9 cellular contexts compared by ENCODE assay signal in genomic region chr7:11228515-11228914, GRCh38.
DNase-seq lines count a peak whose midpoint lies in the region; ATAC-seq and TF ChIP-seq lines count a peak whose summit lies in the region.
"Had no signal": no experiment of that assay in that cellular context is flagged by ENCODE, and none has a peak within 500 bp of the region (broad histone marks: within the 10 kb centered on the region; RNA-seq: fewer than 3 reads in every experiment).

No MANE protein-coding gene starts in this region.

- H2AFZ ChIP-seq in GM23338 = peak overlapping the region; percentile 19; the same call in 1 of the 2 replicates

- no peak overlapping the region for H3K4me3 ChIP-seq in GM23338

- H3K27ac ChIP-seq in GM23338 (ENCODE audit: low read depth) (no peak overlapping the region), RWPE1 (no peak overlapping the region)

- no peaks in the 10 kb centered on the region for H3K9me3 Mint-ChIP-seq in GM23338
- no peaks in the 10 kb centered on the region for H3K9me3 Mint-ChIP-seq in activated T-cell treated with anti-CD3 and anti-CD28 coated beads, Interleukin-2, amount 50 U/mL, for 72 hours
- H3K9me3 Mint-ChIP-seq in progenitor cell of endocrine pancreas (ENCODE audit: low read depth) = no peaks in the 10 kb centered on the region
- H3K9me3 Mint-ChIP-seq: nephron progenitor cell had no signal

- H4K20me1 ChIP-seq in GM23338 (replicated peaks; ENCODE audit: insufficient read depth) = no peaks in the 10 kb centered on the region

- H3K4me1 ChIP-seq in GM23338 (ENCODE audit: insufficient read depth) = peaks cover under 1% of the 10 kb centered on the region; the same call in 1 of the 2 replicates

- no peaks in the 10 kb centered on the region for H3K79me2 ChIP-seq in GM23338 (replicated peaks; ENCODE audit: insufficient read depth)

- no peaks in the 10 kb centered on the region for H3K36me3 ChIP-seq in GM23338 (ENCODE audit: insufficient read depth)

- no peak for ATAC-seq in GM23338
- ATAC-seq in activated T-cell treated with anti-CD3 and anti-CD28 coated beads, Interleukin-2, amount 50 U/mL, for 72 hours (replicated peaks in 1 of 2) = no peak

- DNase-seq in GM23338 (ENCODE audit: low spot score) (no peak), NCI-H2107 treated with DMSO at 0.1 percent for 48 hours (lab: John Stamatoyannopoulos, UW; ENCODE audit: unreplicated experiment) (peak; percentile 15), fibroblast of gingiva (ENCODE audit: low read depth) (peak; percentile 77), pons (ENCODE audit: low spot score) (peak; percentile 30), RWPE1 (ENCODE audit: low spot score) (no peak), progenitor cell of endocrine pancreas (ENCODE audit: low spot score, unreplicated experiment) (no peak), HK-2 (ENCODE audit: unreplicated experiment) (no peak)
- DNase-seq in activated T-cell treated with anti-CD3 and anti-CD28 coated beads, Interleukin-2, amount 50 U/mL, for 72 hours = no peak
- DNase-seq: nephron progenitor cell had no signal

- H3K9me2 ChIP-seq in GM23338 (ENCODE audit: insufficient read depth) = peaks cover 4% of the 10 kb centered on the region; the same call in 1 of the 2 replicates

- no peak overlapping the region for H3K27ac Mint-ChIP-seq in GM23338
- no peak overlapping the region for H3K27ac Mint-ChIP-seq in activated T-cell treated with anti-CD3 and anti-CD28 coated beads, Interleukin-2, amount 50 U/mL, for 72 hours
- H3K27ac Mint-ChIP-seq in progenitor cell of endocrine pancreas = no peak overlapping the region
- H3K27ac Mint-ChIP-seq: nephron progenitor cell had no signal

- no peaks in the 10 kb centered on the region for H3K27me3 ChIP-seq in GM23338 (ENCODE audit: insufficient read depth)

- no peaks in the 10 kb centered on the region for H3F3A ChIP-seq in GM23338 (replicated peaks; ENCODE audit: low read depth)

- H3K4me3 Mint-ChIP-seq in GM23338 (no peak overlapping the region), progenitor cell of endocrine pancreas (ENCODE audit: low read depth) (no peak overlapping the region)
- H3K4me3 Mint-ChIP-seq in activated T-cell treated with anti-CD3 and anti-CD28 coated beads, Interleukin-2, amount 50 U/mL, for 72 hours = no peak overlapping the region
- H3K4me3 Mint-ChIP-seq: nephron progenitor cell had no signal

- POLR2A ChIA-PET in RWPE1 (lab: Yijun Ruan, JAX; ENCODE audit: low non-redundant PET) = no interaction called here

- H3K4me1 Mint-ChIP-seq in GM23338 = peaks cover 19% of the 10 kb centered on the region
- no peaks in the 10 kb centered on the region for H3K4me1 Mint-ChIP-seq in activated T-cell treated with anti-CD3 and anti-CD28 coated beads, Interleukin-2, amount 50 U/mL, for 72 hours (ENCODE audit: low read depth)
- H3K4me1 Mint-ChIP-seq in progenitor cell of endocrine pancreas (ENCODE audit: low read depth) = peaks cover 1% of the 10 kb centered on the region

- no peak overlapping the region for H3K4me2 ChIP-seq in GM23338

- TF ChIP-seq CTCF in GM23338 (conservative IDR thresholded peaks at IDR 0.05; ENCODE audit: low read depth in 2 of 2) (no peak), RWPE1 (conservative IDR thresholded peaks at IDR 0.05; ENCODE audit: low read depth) (no peak), progenitor cell of endocrine pancreas (IDR thresholded peaks at IDR 0.05; ENCODE audit: unreplicated experiment) (no peak)

- CTCF ChIA-PET in RWPE1 (lab: Yijun Ruan, JAX) = interaction anchor here (0.7 to 2.0 kb wide), 2 partner anchors 12 to 17 kb away, joined by 3 to 5 read pairs; no protein-coding TSS in a partner anchor

- H3K36me3 Mint-ChIP-seq in GM23338 (ENCODE audit: low read depth) (no peaks in the 10 kb centered on the region), progenitor cell of endocrine pancreas (ENCODE audit: insufficient read depth) (no peaks in the 10 kb centered on the region)
- no peaks in the 10 kb centered on the region for H3K36me3 Mint-ChIP-seq in activated T-cell treated with anti-CD3 and anti-CD28 coated beads, Interleukin-2, amount 50 U/mL, for 72 hours (ENCODE audit: insufficient read depth in 2 of 2)

- H3K27me3 Mint-ChIP-seq in GM23338 (ENCODE audit: insufficient read depth, low read depth, poor library complexity) = peaks cover 10% of the 10 kb centered on the region
- H3K27me3 Mint-ChIP-seq in activated T-cell treated with anti-CD3 and anti-CD28 coated beads, Interleukin-2, amount 50 U/mL, for 72 hours (ENCODE audit: low read depth) = peaks cover 8% of the 10 kb centered on the region
- H3K27me3 Mint-ChIP-seq in progenitor cell of endocrine pancreas = no peaks in the 10 kb centered on the region

TF ChIP-seq in GM23338, 12 proteins besides CTCF, POLR2A, EP300 and RAD21:
- no peak for TF ChIP-seq CREB1 (CRISPR knock-in tag; IDR thresholded peaks at IDR 0.05; ENCODE audit: low read depth)
- no peak for TF ChIP-seq ZNF114 (CRISPR knock-in tag; IDR thresholded peaks at IDR 0.05)
- TF ChIP-seq, protein P1, sequence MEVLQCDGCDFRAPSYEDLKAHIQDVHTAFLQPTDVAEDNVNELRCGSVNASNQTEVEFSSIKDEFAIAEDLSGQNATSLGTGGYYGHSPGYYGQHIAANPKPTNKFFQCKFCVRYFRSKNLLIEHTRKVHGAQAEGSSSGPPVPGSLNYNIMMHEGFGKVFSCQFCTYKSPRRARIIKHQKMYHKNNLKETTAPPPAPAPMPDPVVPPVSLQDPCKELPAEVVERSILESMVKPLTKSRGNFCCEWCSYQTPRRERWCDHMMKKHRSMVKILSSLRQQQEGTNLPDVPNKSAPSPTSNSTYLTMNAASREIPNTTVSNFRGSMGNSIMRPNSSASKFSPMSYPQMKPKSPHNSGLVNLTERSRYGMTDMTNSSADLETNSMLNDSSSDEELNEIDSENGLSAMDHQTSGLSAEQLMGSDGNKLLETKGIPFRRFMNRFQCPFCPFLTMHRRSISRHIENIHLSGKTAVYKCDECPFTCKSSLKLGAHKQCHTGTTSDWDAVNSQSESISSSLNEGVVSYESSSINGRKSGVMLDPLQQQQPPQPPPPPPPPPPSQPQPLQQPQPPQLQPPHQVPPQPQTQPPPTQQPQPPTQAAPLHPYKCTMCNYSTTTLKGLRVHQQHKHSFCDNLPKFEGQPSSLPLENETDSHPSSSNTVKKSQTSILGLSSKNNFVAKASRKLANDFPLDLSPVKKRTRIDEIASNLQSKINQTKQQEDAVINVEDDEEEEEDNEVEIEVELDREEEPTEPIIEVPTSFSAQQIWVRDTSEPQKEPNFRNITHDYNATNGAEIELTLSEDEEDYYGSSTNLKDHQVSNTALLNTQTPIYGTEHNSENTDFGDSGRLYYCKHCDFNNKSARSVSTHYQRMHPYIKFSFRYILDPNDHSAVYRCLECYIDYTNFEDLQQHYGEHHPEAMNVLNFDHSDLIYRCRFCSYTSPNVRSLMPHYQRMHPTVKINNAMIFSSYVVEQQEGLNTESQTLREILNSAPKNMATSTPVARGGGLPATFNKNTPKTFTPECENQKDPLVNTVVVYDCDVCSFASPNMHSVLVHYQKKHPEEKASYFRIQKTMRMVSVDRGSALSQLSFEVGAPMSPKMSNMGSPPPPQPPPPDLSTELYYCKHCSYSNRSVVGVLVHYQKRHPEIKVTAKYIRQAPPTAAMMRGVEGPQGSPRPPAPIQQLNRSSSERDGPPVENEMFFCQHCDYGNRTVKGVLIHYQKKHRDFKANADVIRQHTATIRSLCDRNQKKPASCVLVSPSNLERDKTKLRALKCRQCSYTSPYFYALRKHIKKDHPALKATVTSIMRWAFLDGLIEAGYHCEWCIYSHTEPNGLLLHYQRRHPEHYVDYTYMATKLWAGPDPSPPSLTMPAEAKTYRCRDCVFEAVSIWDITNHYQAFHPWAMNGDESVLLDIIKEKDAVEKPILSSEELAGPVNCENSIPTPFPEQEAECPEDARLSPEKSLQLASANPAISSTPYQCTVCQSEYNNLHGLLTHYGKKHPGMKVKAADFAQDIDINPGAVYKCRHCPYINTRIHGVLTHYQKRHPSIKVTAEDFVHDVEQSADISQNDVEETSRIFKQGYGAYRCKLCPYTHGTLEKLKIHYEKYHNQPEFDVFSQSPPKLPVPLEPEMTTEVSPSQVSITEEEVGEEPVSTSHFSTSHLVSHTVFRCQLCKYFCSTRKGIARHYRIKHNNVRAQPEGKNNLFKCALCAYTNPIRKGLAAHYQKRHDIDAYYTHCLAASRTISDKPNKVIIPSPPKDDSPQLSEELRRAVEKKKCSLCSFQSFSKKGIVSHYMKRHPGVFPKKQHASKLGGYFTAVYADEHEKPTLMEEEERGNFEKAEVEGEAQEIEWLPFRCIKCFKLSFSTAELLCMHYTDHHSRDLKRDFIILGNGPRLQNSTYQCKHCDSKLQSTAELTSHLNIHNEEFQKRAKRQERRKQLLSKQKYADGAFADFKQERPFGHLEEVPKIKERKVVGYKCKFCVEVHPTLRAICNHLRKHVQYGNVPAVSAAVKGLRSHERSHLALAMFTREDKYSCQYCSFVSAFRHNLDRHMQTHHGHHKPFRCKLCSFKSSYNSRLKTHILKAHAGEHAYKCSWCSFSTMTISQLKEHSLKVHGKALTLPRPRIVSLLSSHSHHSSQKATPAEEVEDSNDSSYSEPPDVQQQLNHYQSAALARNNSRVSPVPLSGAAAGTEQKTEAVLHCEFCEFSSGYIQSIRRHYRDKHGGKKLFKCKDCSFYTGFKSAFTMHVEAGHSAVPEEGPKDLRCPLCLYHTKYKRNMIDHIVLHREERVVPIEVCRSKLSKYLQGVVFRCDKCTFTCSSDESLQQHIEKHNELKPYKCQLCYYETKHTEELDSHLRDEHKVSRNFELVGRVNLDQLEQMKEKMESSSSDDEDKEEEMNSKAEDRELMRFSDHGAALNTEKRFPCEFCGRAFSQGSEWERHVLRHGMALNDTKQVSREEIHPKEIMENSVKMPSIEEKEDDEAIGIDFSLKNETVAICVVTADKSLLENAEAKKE (CRISPR knock-in tag; IDR thresholded peaks at IDR 0.05) = no peak
- TF ChIP-seq ZNF331 (CRISPR knock-in tag; IDR thresholded peaks at IDR 0.05; ENCODE audit: low read depth) = no peak
- TF ChIP-seq JUNB (IDR thresholded peaks at IDR 0.05; ENCODE audit: unreplicated experiment) = no peak
- TF ChIP-seq NANOG (IDR thresholded peaks at IDR 0.05; ENCODE audit: borderline replicate concordance) = no peak
- TF ChIP-seq EZH2phosphoT487 (IDR thresholded peaks at IDR 0.05; ENCODE audit: unreplicated experiment) = no peak
- TF ChIP-seq EZH2 (IDR thresholded peaks at IDR 0.05; ENCODE audit: low read depth, unreplicated experiment) = no peak
- no peak for TF ChIP-seq POLR2AphosphoS5 (IDR thresholded peaks at IDR 0.05; ENCODE audit: low read depth)
- no peak for TF ChIP-seq STAT1 (IDR thresholded peaks at IDR 0.05; ENCODE audit: unreplicated experiment)
- no peak for TF ChIP-seq ETS1 (IDR thresholded peaks at IDR 0.05)

Comparison
In these comparisons a context has a peak if more than half of its experiments do, and no peak if none do; other contexts are left out.
1. DNase-seq: peak in NCI-H2107 treated with DMSO at 0.1 percent for 48 hours (single experiment), fibroblast of gingiva (single experiment) and pons (single experiment); none in GM23338 (single experiment), RWPE1 (single experiment), activated T-cell treated with anti-CD3 and anti-CD28 coated beads, Interleukin-2, amount 50 U/mL, for 72 hours (0 of 2), progenitor cell of endocrine pancreas (single experiment) and HK-2 (single experiment).